Comparison of ENCODE assay signal across 31 cellular contexts in the genomic region with DNA sequence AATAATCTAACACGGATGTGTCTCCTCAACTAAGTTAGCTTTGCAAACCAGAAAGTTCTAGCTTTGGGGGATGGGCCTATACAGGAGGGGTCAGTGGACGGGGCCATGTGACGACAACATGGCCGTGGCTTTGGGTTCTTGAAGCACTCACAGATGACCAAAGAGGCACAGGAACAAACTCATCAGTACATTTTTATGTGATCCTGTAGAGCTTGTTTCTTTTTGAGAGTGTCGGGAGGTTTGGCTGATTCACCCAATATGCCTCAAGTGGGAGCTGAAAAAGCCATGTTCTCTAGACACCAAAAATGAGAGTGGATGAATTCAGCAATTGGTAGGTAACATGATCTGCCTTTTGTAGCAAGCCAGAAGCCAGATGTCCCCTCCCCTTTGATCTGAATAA. TPM values are rescaled to one million over a fixed set of nuclear protein-coding genes. Genes with fewer than 3 reads are reported as not detected.
DNase-seq lines count a peak whose midpoint lies in the region; FAIRE-seq and TF ChIP-seq lines count a peak whose summit lies in the region.
"Had no signal": no experiment of that assay in that cellular context is flagged by ENCODE, and none has a peak within 500 bp of the region (broad histone marks: within the 10 kb centered on the region; RNA-seq: fewer than 3 reads in every experiment).

No MANE protein-coding gene starts in this region.

- H3K23me2 ChIP-seq in H1 (ENCODE audit: low read depth, low read length), result 0 out of 2 replicates have a peak, but pooled peaks cover 1% of the 10 kb centered on the region

- H2BK15ac ChIP-seq in H1 (ENCODE audit: low read length), result no peak overlapping the region

- no peaks in the 10 kb centered on the region for H3K27me3 ChIP-seq in KMS-11 (ENCODE audit: insufficient read depth, low read depth)
- H3K27me3 ChIP-seq in H1 (replicated peaks in 1 of 4; ENCODE audit: control insufficient read depth in 3 of 4, extremely low read depth in 1 of 4, insufficient read depth in 3 of 4, low read length in 3 of 4), result no peaks in the 10 kb centered on the region
- no peaks in the 10 kb centered on the region for H3K27me3 ChIP-seq in CD4-positive, alpha-beta memory T cell (ENCODE audit: insufficient read depth, low read length)
- H3K27me3 ChIP-seq: adrenal gland, breast epithelium, colonic mucosa, gastrocnemius medialis, hepatocyte, uterus had no signal

- H4K5ac ChIP-seq in H1 (ENCODE audit: insufficient read length, low read depth, low read length), result no peak overlapping the region

- H3K27ac Mint-ChIP-seq in CD4-positive, alpha-beta memory T cell, result no peak overlapping the region
- H3K27ac Mint-ChIP-seq: activated CD4-positive, alpha-beta T cell treated with anti-CD3 and anti-CD28 coated beads for 36 hours; CD14-positive monocyte; naive B cell; stimulated activated memory B cell treated with anti-CD40 and anti-IgM and Interleukin-4, amounts not matched to agents 10 μg/mL and 1 μg/mL and 100 μg/mL, for 72 hours; T-helper 1 cell treated with Interleukin-12 subunit alpha and Interleukin-12 subunit beta and Interleukin-4 antibody, amounts not matched to agents 30 μg/mL and 1 μg/mL, for 36 hours had no signal

- H3K36me3 ChIP-seq in KMS-11 (ENCODE audit: insufficient read depth) (no peaks in the 10 kb centered on the region), H1 (ENCODE audit: control insufficient read depth in 2 of 4, insufficient read depth in 4 of 4, low read length in 3 of 4) (no peaks in the 10 kb centered on the region)
- no peaks in the 10 kb centered on the region for H3K36me3 ChIP-seq in CD4-positive, alpha-beta memory T cell (ENCODE audit: insufficient read depth, low read length)
- H3K36me3 ChIP-seq: adrenal gland, breast epithelium, colonic mucosa, gastrocnemius medialis, uterus had no signal

- DNase-seq in NCI-H748 (lab: John Stamatoyannopoulos, UW; ENCODE audit: unreplicated experiment) (peak; percentile 3), NCI-H748 treated with DMSO at 0.1 percent for 48 hours (lab: John Stamatoyannopoulos, UW) (no peak), H1 (ENCODE audit: low read depth in 1 of 2, low spot score in 2 of 2) (no peak), stromal cell of bone marrow (ENCODE audit: low read depth) (peak; percentile 24), UCSD-AML1 (lab: John Stamatoyannopoulos, UW; ENCODE audit: unreplicated experiment) (no peak), amygdala (lab: John Stamatoyannopoulos, UW) (no peak)
- DNase-seq in CD4-positive, alpha-beta memory T cell, result no peak
- DNase-seq: activated CD4-positive, alpha-beta T cell treated with anti-CD3 and anti-CD28 coated beads for 36 hours; activated T-cell treated with anti-CD3 and anti-CD28 coated beads, Interleukin-2, amount 50 U/mL, for 4 hours; adrenal gland; colonic mucosa; effector memory CD4-positive, alpha-beta T cell; erythroblast; gastrocnemius medialis; mesendoderm; MM.1S; naive B cell; NCI-H1694 treated with DMSO at 0.1 percent for 48 hours; NCI-H510A treated with DMSO at 0.1 percent for 48 hours; occipital lobe; stimulated activated CD4-positive, alpha-beta T cell treated with anti-CD3 and anti-CD28 coated beads, Interleukin-2, amount 100 ng/mL, for 48 hours; uterus had no signal

- no peak for TF ChIP-seq EP300 in H1 (IDR thresholded peaks at IDR 0.05; ENCODE audit: borderline replicate concordance in 1 of 2, low read depth in 2 of 2, low read length in 2 of 2)

- H2BK20ac ChIP-seq in H1 (ENCODE audit: low read length), result no peak overlapping the region

- WGBS in H1 (ENCODE audit: extremely low coverage in 1 of 2, insufficient coverage in 1 of 2, insufficient read length in 1 of 2, insufficient replicate concordance in 2 of 2, low coverage in 1 of 2, low lambda C conversion rate in 2 of 2, missing lambda C conversion rate in 1 of 2), 2 experiments, result 95% methylated on average over 5 of the region's 5 CpGs; no CpG with 5 or more reads in 1 of the 2 experiments

- H3K23ac ChIP-seq in H1 (ENCODE audit: insufficient read length), result no peak overlapping the region

- TF ChIP-seq POLR2A in H1 (IDR thresholded peaks at IDR 0.05; ENCODE audit: control extremely low read depth in 1 of 2, low read depth in 2 of 2, low read length in 2 of 2), result no peak

- no peaks in the 10 kb centered on the region for H3K4me1 Mint-ChIP-seq in CD4-positive, alpha-beta memory T cell
- H3K4me1 Mint-ChIP-seq: activated CD4-positive, alpha-beta T cell treated with anti-CD3 and anti-CD28 coated beads for 36 hours; CD14-positive monocyte; naive B cell; stimulated activated memory B cell treated with anti-CD40 and anti-IgM and Interleukin-4, amounts not matched to agents 10 μg/mL and 1 μg/mL and 100 μg/mL, for 72 hours had no signal

- no peak overlapping the region for H2BK12ac ChIP-seq in H1 (ENCODE audit: low read depth, low read length)

- no peak overlapping the region for H3K4ac ChIP-seq in H1 (replicated peaks; ENCODE audit: insufficient read length, low read depth, low read length)

- peaks cover 0 to under 1% (median 0%) of the 10 kb centered on the region in 8 donors for H3K9me3 Mint-ChIP-seq in CD4-positive, alpha-beta memory T cell
- H3K9me3 Mint-ChIP-seq: activated T-cell treated with anti-CD3 and anti-CD28 coated beads, Interleukin-2, amount 50 U/mL, for 4 hours; stimulated activated memory B cell treated with anti-CD40 and anti-IgM and Interleukin-4, amounts not matched to agents 10 μg/mL and 1 μg/mL and 100 μg/mL, for 72 hours; T-helper 1 cell treated with Interleukin-12 subunit alpha and Interleukin-12 subunit beta and Interleukin-4 antibody, amounts not matched to agents 30 μg/mL and 1 μg/mL, for 36 hours had no signal

- CTCF ChIA-PET in H1 (lab: Charles Lee; ENCODE audit: partially characterized antibody), result interaction anchor here (1.0 kb wide), 3 partner anchors 9 to 96 kb away, joined by 4 to 9 read pairs (median 4); no protein-coding TSS in a partner anchor
- CTCF ChIA-PET in CD4-positive, alpha-beta memory T cell (lab: Charles Lee; ENCODE audit: partially characterized antibody), result no interaction called here

- H2AK5ac ChIP-seq in H1 (ENCODE audit: low read depth, low read length), result no peak overlapping the region

- TF ChIP-seq CTCF in KMS-11 (conservative IDR thresholded peaks at IDR 0.05; ENCODE audit: low read depth, low read length) (no peak), H1 (IDR thresholded peaks at IDR 0.05; ENCODE audit: control extremely low read depth in 1 of 3, insufficient read depth in 1 of 3, low read depth in 1 of 3, low read length in 3 of 3) (no peak)

- H4K91ac ChIP-seq in H1 (replicated peaks; ENCODE audit: insufficient read length, low read length), result no peak overlapping the region

- H3K4me2 ChIP-seq in KMS-11 (peak overlapping the region; percentile 17; the same call in 1 of the 2 replicates), H1 (ENCODE audit: insufficient read depth in 1 of 2, low read depth in 2 of 2, low read length in 2 of 2) (no peak overlapping the region)
- H3K4me2 ChIP-seq: hepatocyte had no signal

- H2BK5ac ChIP-seq in H1 (ENCODE audit: low read depth, low read length), result no peak overlapping the region

- intact Hi-C loops in CD4-positive, alpha-beta memory T cell (cut with micrococcal nuclease), result no loop called here

- no peak overlapping the region for H3K56ac ChIP-seq in H1 (replicated peaks; ENCODE audit: insufficient read length, low read depth, low read length)

- TF ChIP-seq RAD21 in H1 (IDR thresholded peaks at IDR 0.05 in 1 of 2, conservative IDR thresholded peaks at IDR 0.05 in 1 of 2; ENCODE audit: low read depth in 2 of 2, low read length in 2 of 2), result no peak

- FAIRE-seq in H1 (lab: Jason Lieb, UNC), result no peak
- FAIRE-seq: D721Med, GM19239 had no signal

- no peaks in the 10 kb centered on the region for H3K36me3 Mint-ChIP-seq in CD4-positive, alpha-beta memory T cell
- H3K36me3 Mint-ChIP-seq: CD14-positive monocyte; naive B cell; stimulated activated memory B cell treated with anti-CD40 and anti-IgM and Interleukin-4, amounts not matched to agents 10 μg/mL and 1 μg/mL and 100 μg/mL, for 72 hours had no signal

- peaks cover 2 to 4% of the 10 kb centered on the region in 2 donors for H3K27me3 Mint-ChIP-seq in CD4-positive, alpha-beta memory T cell

- no peak overlapping the region for H2BK120ac ChIP-seq in H1 (replicated peaks; ENCODE audit: low read depth, low read length)

- peaks cover 42% of the 10 kb centered on the region for H3K4me1 ChIP-seq in KMS-11 (ENCODE audit: low read depth, poor library complexity, severe bottlenecking)
- H3K4me1 ChIP-seq in H1 (replicated peaks in 1 of 4; ENCODE audit: control insufficient read depth in 3 of 4, insufficient read depth in 4 of 4, low read length in 3 of 4), result peaks cover 0 to 4% (median 1%) of the 10 kb centered on the region in 4 experiments; a peak in 2 of 7 replicates
- H3K4me1 ChIP-seq in CD4-positive, alpha-beta memory T cell (ENCODE audit: insufficient read depth, low read length), result no peaks in the 10 kb centered on the region
- H3K4me1 ChIP-seq: adrenal gland, breast epithelium, colonic mucosa, gastrocnemius medialis, uterus had no signal

- H4K8ac ChIP-seq in H1 (ENCODE audit: extremely low read depth, insufficient read depth, low read length), result no peak overlapping the region

- no peak overlapping the region for H3K4me3 ChIP-seq in KMS-11 (IDR thresholded peaks at IDR 0.05; ENCODE audit: insufficient read depth, low read depth, low read length)
- H3K4me3 ChIP-seq in H1 (ENCODE audit: extremely low read depth in 1 of 4, insufficient read depth in 2 of 4, low read depth in 3 of 4, low read length in 4 of 4), result no peak overlapping the region
- no peak overlapping the region for H3K4me3 ChIP-seq in CD4-positive, alpha-beta memory T cell (ENCODE audit: low read length in 2 of 2)
- H3K4me3 ChIP-seq: adrenal gland, breast epithelium, colonic mucosa, gastrocnemius medialis, hepatocyte, uterus had no signal

- H3K79me2 ChIP-seq in KMS-11 (ENCODE audit: insufficient read depth, low read depth), result no peaks in the 10 kb centered on the region
- no peaks in the 10 kb centered on the region for H3K79me2 ChIP-seq in H1 (ENCODE audit: control insufficient read depth in 1 of 2, insufficient read depth in 2 of 2, low read length in 2 of 2)
- H3K79me2 ChIP-seq: hepatocyte had no signal

- no peaks in the 10 kb centered on the region for H3K9me3 ChIP-seq in H1 (ENCODE audit: insufficient read depth in 2 of 2, low read depth in 1 of 2, low read length in 1 of 2)
- H3K9me3 ChIP-seq in CD4-positive, alpha-beta memory T cell (ENCODE audit: control insufficient read depth in 1 of 2, low read length in 2 of 2), result no peaks in the 10 kb centered on the region
- H3K9me3 ChIP-seq: adrenal gland, colonic mucosa, gastrocnemius medialis, uterus had no signal

- no peak overlapping the region for H3K4me3 Mint-ChIP-seq in CD4-positive, alpha-beta memory T cell
- H3K4me3 Mint-ChIP-seq: activated CD4-positive, alpha-beta T cell treated with anti-CD3 and anti-CD28 coated beads for 36 hours; activated T-cell treated with anti-CD3 and anti-CD28 coated beads, Interleukin-2, amount 50 U/mL, for 4 hours; CD14-positive monocyte; naive B cell; stimulated activated memory B cell treated with anti-CD40 and anti-IgM and Interleukin-4, amounts not matched to agents 10 μg/mL and 1 μg/mL and 100 μg/mL, for 72 hours; T-helper 1 cell treated with Interleukin-12 subunit alpha and Interleukin-12 subunit beta and Interleukin-4 antibody, amounts not matched to agents 30 μg/mL and 1 μg/mL, for 36 hours had no signal

- H3K18ac ChIP-seq in H1 (ENCODE audit: extremely low read depth, low read length), result no peak overlapping the region

- H3K14ac ChIP-seq in H1 (ENCODE audit: insufficient read length), result no peak overlapping the region

- no peaks in the 10 kb centered on the region for H3K79me1 ChIP-seq in H1 (ENCODE audit: low read depth, low read length)

- H3K27ac ChIP-seq in KMS-11 (0 out of 2 replicates have a peak overlapping the region, but pooled peaks have one; percentile 7), H1 (ENCODE audit: low read depth, low read length) (no peak overlapping the region)
- no peak overlapping the region for H3K27ac ChIP-seq in CD4-positive, alpha-beta memory T cell (ENCODE audit: low read depth, low read length)
- H3K27ac ChIP-seq: adrenal gland, breast epithelium, colonic mucosa, gastrocnemius medialis, hepatocyte, uterus had no signal

- POLR2A ChIA-PET in H1 (lab: Charles Lee; ENCODE audit: partially characterized antibody), result no interaction called here
- POLR2A ChIA-PET in CD4-positive, alpha-beta memory T cell (lab: Charles Lee; ENCODE audit: partially characterized antibody), result no interaction called here

- peak overlapping the region; percentile 39; the same call in 1 of the 2 replicates for H2AFZ ChIP-seq in KMS-11 (ENCODE audit: low read depth)
- 0 out of 2 replicates have a peak overlapping the region, but pooled peaks have one; percentile 47 for H2AFZ ChIP-seq in H1 (ENCODE audit: low read length)
- H2AFZ ChIP-seq: hepatocyte had no signal

- H4K20me1 ChIP-seq in KMS-11 (ENCODE audit: insufficient read depth) (no peaks in the 10 kb centered on the region), H1 (replicated peaks in 1 of 2; ENCODE audit: control insufficient read depth in 1 of 2, insufficient read depth in 2 of 2, low read length in 2 of 2) (no peaks in the 10 kb centered on the region)

- no peak overlapping the region for H3K9ac ChIP-seq in KMS-11
- H3K9ac ChIP-seq in H1 (replicated peaks in 1 of 4; ENCODE audit: extremely low read depth in 1 of 4, low read depth in 3 of 4, low read length in 3 of 4), result no peak overlapping the region

RNA-seq across cellular contexts. Expression of a gene that starts 30.1 kb away (rescaled TPM):
- 0.57 and 1.1 TPM in 2 replicates for total RNA-seq in H1 (2021; fragmentation: NEBNext Ultra II Directional; extraction: Animal tissue kit (Norgen Biotek cat#: 25700))
- polyA plus RNA-seq in H1 (2011; rRNA removed), result 0.12 and 0.33 TPM in 2 replicates
- 0.21 TPM for polyA plus RNA-seq in H1 (2011; cell fraction: cytosol; rRNA removed)
- 1.4 TPM for polyA plus RNA-seq in H1 (2011; cell fraction: nucleus; rRNA removed)
- 0.31 to 1.3 TPM (median 0.62 TPM) in 4 replicates for polyA plus RNA-seq in H1 (2012, experiment 1 of 2)
- 0.07 TPM for polyA plus RNA-seq in H1 (2012, experiment 2 of 2)
- polyA plus RNA-seq in H1 (2013, experiment 1 of 2), result 0.53 TPM
- 0.92 TPM for polyA plus RNA-seq in H1 (2013, experiment 2 of 2)
- 0.44 and 2.6 TPM in 2 replicates for polyA minus RNA-seq in H1 (2011; rRNA and poly(A)+ RNA removed)
- 0.07 TPM for polyA minus RNA-seq in H1 (2011; cell fraction: cytosol; rRNA and poly(A)+ RNA removed)
- 0.50 TPM for polyA minus RNA-seq in H1 (2011; cell fraction: nucleus; rRNA and poly(A)+ RNA removed)
- not detected for total RNA-seq in CD4-positive, alpha-beta memory T cell
- polyA plus RNA-seq in CD4-positive, alpha-beta memory T cell, result not detected
- total RNA-seq: activated CD4-positive, alpha-beta T cell treated with anti-CD3 and anti-CD28 coated beads for 36 hours; activated CD8-positive, alpha-beta memory T cell treated with anti-CD3 and anti-CD28 coated beads for 36 hours had no signal
- polyA plus RNA-seq: CD14-positive monocyte had no signal

Comparison
In these comparisons a context has a peak if more than half of its experiments do, and no peak if none do; other contexts are left out.
1. DNase-seq: peak in NCI-H748 (single experiment) and stromal cell of bone marrow (single experiment); none in NCI-H748 treated with DMSO at 0.1 percent for 48 hours (single experiment), H1 (0 of 2), UCSD-AML1 (single experiment), amygdala (0 of 56) and CD4-positive, alpha-beta memory T cell (0 of 5).